7 cellular contexts compared by ENCODE assay signal in genomic region chr14:69475194-69475818, GRCh38. TPM values are rescaled to one million over a fixed set of nuclear protein-coding genes. Genes with fewer than 3 reads are reported as not detected.
DNase-seq lines count a peak whose midpoint lies in the region; ATAC-seq and TF ChIP-seq lines count a peak whose summit lies in the region.

No MANE protein-coding gene starts in this region.

- ATAC-seq in right lobe of liver: no peak

- TF ChIP-seq CTCF in right lobe of liver (IDR thresholded peaks at IDR 0.05): peak in 3 of 4 donors; percentile 17 to 27 (median 18)

- intact Hi-C loops in right lobe of liver (cut with DNase I): no loop called here

- no peak overlapping the region for H3K27ac ChIP-seq in right lobe of liver

- 49% methylated on average over 4 of the region's 8 CpGs for WGBS in right lobe of liver (ENCODE audit: insufficient coverage, low coverage, low lambda C conversion rate, missing lambda C conversion rate)

- no peak overlapping the region for H3K4me3 ChIP-seq in right lobe of liver

- no peaks in the 10 kb centered on the region for H3K9me3 ChIP-seq in right lobe of liver

- H3K4me1 ChIP-seq in right lobe of liver: no peaks in the 10 kb centered on the region

- no peaks in the 10 kb centered on the region for H3K36me3 ChIP-seq in right lobe of liver

- no peaks in the 10 kb centered on the region for H3K27me3 ChIP-seq in right lobe of liver

- TF ChIP-seq POLR2A in right lobe of liver (IDR thresholded peaks at IDR 0.05): no peak

- peak; percentile 55 for DNase-seq in ELR (ENCODE audit: low read depth)
- DNase-seq in KG1 (lab: John Stamatoyannopoulos, UW): peak; percentile 16
- peak; percentile 80 for DNase-seq in SW480 (ENCODE audit: low spot score)
- DNase-seq in right lobe of liver: no peak
- DNase-seq in HK-2 (ENCODE audit: unreplicated experiment): no peak
- no peak for DNase-seq in activated naive CD4-positive, alpha-beta T cell treated with anti-CD3 and anti-CD28 coated beads, Interleukin-2, amount 50 U/mL, for 16 hours
- no peak for DNase-seq in AG20443 (ENCODE audit: low spot score)

RNA-seq across cellular contexts. Expression of gene PLEKHD1, which starts 9.2 kb away (rescaled TPM):
- total RNA-seq in right lobe of liver: under 1 TPM in 1 of 6 experiments, not detected in 5; 0.04 TPM

Comparison
In these comparisons a context has a peak if more than half of its experiments do, and no peak if none do; other contexts are left out.
1. DNase-seq: peak in ELR (single experiment), KG1 (single experiment) and SW480 (single experiment); none in right lobe of liver (0 of 3), HK-2 (single experiment), activated naive CD4-positive, alpha-beta T cell treated with anti-CD3 and anti-CD28 coated beads, Interleukin-2, amount 50 U/mL, for 16 hours (single experiment) and AG20443 (single experiment).